In the genomic region with DNA sequence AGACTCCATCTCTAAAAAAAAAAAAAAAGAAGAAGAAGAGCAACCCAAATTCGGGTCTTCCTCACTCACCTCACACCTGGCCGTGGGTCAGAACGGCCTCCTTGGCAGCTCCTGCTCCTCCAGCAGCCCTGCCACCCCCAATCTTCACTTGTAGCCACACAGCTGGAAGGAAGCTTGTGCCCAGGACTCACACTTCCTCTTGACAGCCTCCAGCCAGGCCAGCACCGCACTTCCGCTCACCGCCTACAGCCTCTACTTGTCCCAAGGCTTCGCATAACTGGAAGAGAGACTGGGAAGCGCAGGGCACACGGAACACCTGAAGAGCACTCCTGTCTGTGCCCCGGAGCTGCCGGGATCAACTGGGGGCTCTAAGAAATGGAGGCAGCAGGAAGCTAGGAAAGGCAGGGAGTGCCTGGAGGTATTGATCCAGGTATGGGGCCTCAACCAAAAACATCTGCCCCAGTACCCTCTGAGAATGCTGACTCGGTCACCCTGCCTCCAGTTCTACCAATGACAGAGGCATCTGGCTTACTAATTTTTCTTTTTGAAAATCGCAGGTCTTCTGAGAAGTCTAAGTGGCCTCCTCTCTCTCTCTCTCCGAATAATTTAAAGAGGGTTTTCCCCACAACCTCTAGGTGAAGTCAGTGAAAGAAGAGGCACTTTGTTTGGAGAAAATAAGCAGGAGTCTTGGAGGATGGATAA, we compare ENCODE assay signal across 19 cellular contexts. TPM values are rescaled to one million over a fixed set of nuclear protein-coding genes. Genes with fewer than 3 reads are reported as not detected.
DNase-seq lines count a peak whose midpoint lies in the region; ATAC-seq, FAIRE-seq and TF ChIP-seq lines count a peak whose summit lies in the region.
"Had no signal": no experiment of that assay in that cellular context is flagged by ENCODE, and none has a peak within 500 bp of the region (broad histone marks: within the 10 kb centered on the region; RNA-seq: fewer than 3 reads in every experiment).

No MANE protein-coding gene starts in this region.

- no peak for TF ChIP-seq EP300 in H1 (IDR thresholded peaks at IDR 0.05; ENCODE audit: borderline replicate concordance in 1 of 2, low read depth in 2 of 2, low read length in 2 of 2)

- peak overlapping the region; percentile 90; the same call in 1 of the 2 replicates for H2BK12ac ChIP-seq in H1 (ENCODE audit: low read depth, low read length)

- H3K9ac ChIP-seq in SK-N-MC (ENCODE audit: insufficient read length) (no peak overlapping the region), H1 (replicated peaks in 1 of 4; ENCODE audit: extremely low read depth in 1 of 4, low read depth in 3 of 4, low read length in 3 of 4) (no peak overlapping the region)

- peak overlapping the region; percentile 97 for H3K27ac ChIP-seq in SK-N-MC
- no peak overlapping the region for H3K27ac ChIP-seq in H1 (ENCODE audit: low read depth, low read length)
- H3K27ac ChIP-seq: dorsolateral prefrontal cortex had no signal

- H3K27me3 Mint-ChIP-seq in activated T-cell treated with anti-CD3 and anti-CD28 coated beads, Interleukin-2, amount 50 U/mL, for 24 hours, result peaks cover 15% of the 10 kb centered on the region

- TF ChIP-seq RAD21 in H1 (IDR thresholded peaks at IDR 0.05 in 1 of 2, conservative IDR thresholded peaks at IDR 0.05 in 1 of 2; ENCODE audit: low read depth in 2 of 2, low read length in 2 of 2), result no peak

- H3K4me1 ChIP-seq in H1 (replicated peaks in 1 of 4; ENCODE audit: control insufficient read depth in 3 of 4, insufficient read depth in 4 of 4, low read length in 3 of 4), result peaks cover 0 to 4% (median 3%) of the 10 kb centered on the region in 4 experiments; a peak in 3 of 7 replicates
- H3K4me1 ChIP-seq: HAP-1 had no signal

- H3K14ac ChIP-seq in H1 (ENCODE audit: insufficient read length), result no peak overlapping the region

- peak overlapping the region; percentile 67; the same call in 1 of the 2 replicates for H2BK5ac ChIP-seq in H1 (ENCODE audit: low read depth, low read length)

- H3K79me1 ChIP-seq in H1 (ENCODE audit: low read depth, low read length), result no peaks in the 10 kb centered on the region

- H3K18ac ChIP-seq in H1 (ENCODE audit: extremely low read depth, low read length), result no peak overlapping the region

- H3K79me2 ChIP-seq in H1 (ENCODE audit: control insufficient read depth in 1 of 2, insufficient read depth in 2 of 2, low read length in 2 of 2), result no peaks in the 10 kb centered on the region

- no peak overlapping the region for H3K4me3 ChIP-seq in SK-N-MC
- H3K4me3 ChIP-seq in H1 (ENCODE audit: extremely low read depth in 1 of 4, insufficient read depth in 2 of 4, low read depth in 3 of 4, low read length in 4 of 4), result no peak overlapping the region
- H3K4me3 ChIP-seq: dorsolateral prefrontal cortex, HAP-1 had no signal

- H4K20me1 ChIP-seq in H1 (replicated peaks in 1 of 2; ENCODE audit: control insufficient read depth in 1 of 2, insufficient read depth in 2 of 2, low read length in 2 of 2), result no peaks in the 10 kb centered on the region

- H3K4me2 ChIP-seq in H1 (ENCODE audit: insufficient read depth in 1 of 2, low read depth in 2 of 2, low read length in 2 of 2), result no peak overlapping the region

- no peak overlapping the region for H4K5ac ChIP-seq in H1 (ENCODE audit: insufficient read length, low read depth, low read length)

- TF ChIP-seq CTCF in H1 (IDR thresholded peaks at IDR 0.05; ENCODE audit: control extremely low read depth in 1 of 3, insufficient read depth in 1 of 3, low read depth in 1 of 3, low read length in 3 of 3), result no peak

- FAIRE-seq in H1 (lab: Jason Lieb, UNC), result no peak
- FAIRE-seq: islet of Langerhans had no signal

- no peak overlapping the region; the same call in 1 of the 2 replicates for H2BK15ac ChIP-seq in H1 (ENCODE audit: low read length)

- POLR2A ChIA-PET in H1 (lab: Charles Lee; ENCODE audit: partially characterized antibody), result no interaction called here

- H3K27me3 ChIP-seq in H1 (replicated peaks in 1 of 4; ENCODE audit: control insufficient read depth in 3 of 4, extremely low read depth in 1 of 4, insufficient read depth in 3 of 4, low read length in 3 of 4), result no peaks in the 10 kb centered on the region

- TF ChIP-seq POLR2A in H1 (IDR thresholded peaks at IDR 0.05; ENCODE audit: control extremely low read depth in 1 of 2, low read depth in 2 of 2, low read length in 2 of 2), result no peak

- ATAC-seq in stimulated activated naive CD8-positive, alpha-beta T cell treated with anti-CD3 and anti-CD28 coated beads, Interleukin-15, Interleukin-2, amounts not matched to agents 100 U/mL and 50 U/mL, for 24 hours, result peak; percentile 87
- ATAC-seq in HG03442 (IDR thresholded peaks at IDR 0.05; ENCODE audit: unreplicated experiment), result no peak
- ATAC-seq: esophagus mucosa, sciatic nerve had no signal

- no peaks in the 10 kb centered on the region for H3K36me3 Mint-ChIP-seq in activated T-cell treated with anti-CD3 and anti-CD28 coated beads, Interleukin-2, amount 50 U/mL, for 24 hours (ENCODE audit: low read depth)
- H3K36me3 Mint-ChIP-seq: activated naive CD4-positive, alpha-beta T cell treated with anti-CD3 and anti-CD28 coated beads, Interleukin-2, amount 50 U/mL, for 24 hours; CD8-positive, alpha-beta memory T cell; memory B cell had no signal

- H3K9me3 ChIP-seq in SK-N-MC (ENCODE audit: low read depth, low read length) (no peaks in the 10 kb centered on the region), H1 (ENCODE audit: insufficient read depth in 2 of 2, low read depth in 1 of 2, low read length in 1 of 2) (no peaks in the 10 kb centered on the region)
- H3K9me3 ChIP-seq: HAP-1 had no signal

- 88% methylated on average over 11 of the region's 14 CpGs; no CpG with 5 or more reads in 1 of the 2 experiments for WGBS in H1 (ENCODE audit: extremely low coverage in 1 of 2, insufficient coverage in 1 of 2, insufficient read length in 1 of 2, insufficient replicate concordance in 2 of 2, low coverage in 1 of 2, low lambda C conversion rate in 2 of 2, missing lambda C conversion rate in 1 of 2), 2 experiments

- H3K23ac ChIP-seq in H1 (ENCODE audit: insufficient read length), result no peak overlapping the region

- no peak overlapping the region for H2AK5ac ChIP-seq in H1 (ENCODE audit: low read depth, low read length)

- H3K56ac ChIP-seq in H1 (replicated peaks; ENCODE audit: insufficient read length, low read depth, low read length), result no peak overlapping the region

- H3K4me1 Mint-ChIP-seq in activated T-cell treated with anti-CD3 and anti-CD28 coated beads, Interleukin-2, amount 50 U/mL, for 24 hours (ENCODE audit: low read depth), result peaks cover 10% of the 10 kb centered on the region
- H3K4me1 Mint-ChIP-seq: activated naive CD4-positive, alpha-beta T cell treated with anti-CD3 and anti-CD28 coated beads, Interleukin-2, amount 50 U/mL, for 24 hours; CD8-positive, alpha-beta memory T cell had no signal

- H2BK120ac ChIP-seq in H1 (replicated peaks; ENCODE audit: low read depth, low read length), result peak overlapping the region; percentile 80

- peak overlapping the region; percentile 93 for H2AFZ ChIP-seq in H1 (ENCODE audit: low read length)

- no peak for DNase-seq in activated T-cell treated with anti-CD3 and anti-CD28 coated beads, Interleukin-2, amount 50 U/mL, for 24 hours
- DNase-seq in activated T-cell treated with anti-CD3 and anti-CD28 coated beads for 4 hours (no peak), SK-N-MC (ENCODE audit: low read depth, low spot score) (no peak), H1 (ENCODE audit: low read depth in 1 of 2, low spot score in 2 of 2) (no peak), NCI-H510A treated with DMSO at 0.1 percent for 48 hours (lab: John Stamatoyannopoulos, UW) (no peak), anterior cingulate cortex (lab: John Stamatoyannopoulos, UW) (no peak)
- no peak for DNase-seq in stimulated activated naive CD8-positive, alpha-beta T cell treated with anti-CD3 and anti-CD28 coated beads, Interleukin-15, Interleukin-2, amounts not matched to agents 100 U/mL and 50 U/mL, for 24 hours
- DNase-seq: ACHN; CD8-positive, alpha-beta memory T cell; dorsolateral prefrontal cortex; SIG-M5; stimulated activated CD4-positive, alpha-beta T cell treated with anti-CD3 and anti-CD28 coated beads, Interleukin-4, amount 100 ng/mL, for 1 hour had no signal

- H3K36me3 ChIP-seq in SK-N-MC (ENCODE audit: insufficient read depth, low read length) (no peaks in the 10 kb centered on the region), H1 (ENCODE audit: control insufficient read depth in 2 of 4, insufficient read depth in 4 of 4, low read length in 3 of 4) (no peaks in the 10 kb centered on the region)
- H3K36me3 ChIP-seq: HAP-1 had no signal

- H4K91ac ChIP-seq in H1 (replicated peaks; ENCODE audit: insufficient read length, low read length), result peak overlapping the region; percentile 87

- CTCF ChIA-PET in H1 (lab: Charles Lee; ENCODE audit: partially characterized antibody), result interaction anchor here (0.9 to 2.7 kb wide), 5 partner anchors 11 to 45 kb away, joined by 3 to 14 read pairs (median 5); no protein-coding TSS in a partner anchor

- H3K23me2 ChIP-seq in H1 (ENCODE audit: low read depth, low read length), result no peaks in the 10 kb centered on the region

- H3K4me3 Mint-ChIP-seq in activated T-cell treated with anti-CD3 and anti-CD28 coated beads, Interleukin-2, amount 50 U/mL, for 24 hours, result peak overlapping the region; percentile 30
- H3K4me3 Mint-ChIP-seq: activated naive CD4-positive, alpha-beta T cell treated with anti-CD3 and anti-CD28 coated beads, Interleukin-2, amount 50 U/mL, for 24 hours; CD8-positive, alpha-beta memory T cell; memory B cell had no signal

- H3K9me3 Mint-ChIP-seq in activated T-cell treated with anti-CD3 and anti-CD28 coated beads, Interleukin-2, amount 50 U/mL, for 24 hours, result no peaks in the 10 kb centered on the region
- H3K9me3 Mint-ChIP-seq: activated naive CD4-positive, alpha-beta T cell treated with anti-CD3 and anti-CD28 coated beads, Interleukin-2, amount 50 U/mL, for 24 hours; CD8-positive, alpha-beta memory T cell; memory B cell had no signal

- H4K8ac ChIP-seq in H1 (ENCODE audit: extremely low read depth, insufficient read depth, low read length), result peak overlapping the region; percentile 54; the same call in 1 of the 2 replicates

- peak overlapping the region; percentile 25 for H3K4ac ChIP-seq in H1 (replicated peaks; ENCODE audit: insufficient read length, low read depth, low read length)

- peak overlapping the region; percentile 66 for H3K27ac Mint-ChIP-seq in activated T-cell treated with anti-CD3 and anti-CD28 coated beads, Interleukin-2, amount 50 U/mL, for 24 hours
- H3K27ac Mint-ChIP-seq: activated naive CD4-positive, alpha-beta T cell treated with anti-CD3 and anti-CD28 coated beads, Interleukin-2, amount 50 U/mL, for 24 hours; memory B cell had no signal

- H2BK20ac ChIP-seq in H1 (ENCODE audit: low read length), result peak overlapping the region; percentile 80; the same call in 1 of the 2 replicates

RNA-seq across cellular contexts. Expression of gene ATP12A, which starts 31.1 kb away (rescaled TPM):
- 0.80 and 0.84 TPM in 2 replicates for total RNA-seq in H1 (2021; fragmentation: NEBNext Ultra II Directional; extraction: Animal tissue kit (Norgen Biotek cat#: 25700))
- polyA plus RNA-seq in H1 (2011; rRNA removed), result 1.3 TPM in 2 replicates
- polyA plus RNA-seq in H1 (2011; cell fraction: cytosol; rRNA removed), result 1.4 TPM
- 1.6 TPM for polyA plus RNA-seq in H1 (2011; cell fraction: nucleus; rRNA removed)
- polyA plus RNA-seq in H1 (2012, experiment 1 of 2), result 1.1 to 1.4 TPM (median 1.2 TPM) in 4 replicates
- 0.34 TPM for polyA plus RNA-seq in H1 (2012, experiment 2 of 2)
- polyA plus RNA-seq in H1 (2013, experiment 1 of 2), result 1.6 TPM
- polyA plus RNA-seq in H1 (2013, experiment 2 of 2), result 1.4 TPM
- polyA minus RNA-seq in H1 (2011; rRNA and poly(A)+ RNA removed), result 2.9 and 3.0 TPM in 2 replicates
- 1.7 TPM for polyA minus RNA-seq in H1 (2011; cell fraction: cytosol; rRNA and poly(A)+ RNA removed)
- 1.1 TPM for polyA minus RNA-seq in H1 (2011; cell fraction: nucleus; rRNA and poly(A)+ RNA removed)
- total RNA-seq: sciatic nerve had no signal
- polyA plus RNA-seq: CD8-positive, alpha-beta memory T cell had no signal
